16 cellular contexts compared by ENCODE assay signal in the genomic region with DNA sequence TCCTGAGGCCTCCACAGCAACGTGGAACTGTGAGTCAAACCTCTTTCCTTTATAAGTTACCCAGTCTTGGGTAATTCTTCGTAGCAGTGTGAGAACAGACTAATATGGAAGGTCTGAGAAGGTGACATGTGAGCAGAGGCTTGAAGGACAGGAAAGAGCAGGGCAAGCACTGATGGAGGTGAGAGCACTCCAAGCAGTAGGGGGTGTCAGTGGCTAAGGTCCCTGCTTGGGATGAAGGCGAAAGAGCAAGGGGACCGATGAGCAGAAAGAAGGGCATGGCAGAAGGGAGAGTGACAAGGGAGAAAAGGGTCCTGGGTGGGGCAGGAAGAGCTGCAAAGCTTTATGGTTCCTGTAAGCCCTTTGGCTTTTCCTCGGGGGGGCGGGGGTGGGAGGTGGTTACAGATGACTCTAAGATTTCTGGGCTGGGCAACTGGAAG. TPM values are rescaled to one million over a fixed set of nuclear protein-coding genes. Genes with fewer than 3 reads are reported as not detected.
DNase-seq lines count a peak whose midpoint lies in the region; ATAC-seq lines count a peak whose summit lies in the region.
"Had no signal": no experiment of that assay in that cellular context is flagged by ENCODE, and none has a peak within 500 bp of the region (broad histone marks: within the 10 kb centered on the region; RNA-seq: fewer than 3 reads in every experiment).

No MANE protein-coding gene starts in this region.

- ATAC-seq in activated naive CD8-positive, alpha-beta T cell treated with anti-CD3 and anti-CD28 coated beads, Interleukin-2, amount 50 U/mL, for 24 hours, result peak; percentile 37
- peak; percentile 20 for ATAC-seq in stimulated activated naive CD8-positive, alpha-beta T cell treated with anti-CD3 and anti-CD28 coated beads, Interleukin-15, Interleukin-2, amounts not matched to agents 100 U/mL and 50 U/mL, for 24 hours
- ATAC-seq in GM18858 (IDR thresholded peaks at IDR 0.05; ENCODE audit: unreplicated experiment), result no peak
- ATAC-seq: gastrocnemius medialis had no signal

- H3K4me1 Mint-ChIP-seq in activated CD4-positive, alpha-beta memory T cell treated with anti-CD3 and anti-CD28 coated beads for 36 hours (ENCODE audit: low read depth), result peaks cover 76% of the 10 kb centered on the region
- H3K4me1 Mint-ChIP-seq in activated naive CD8-positive, alpha-beta T cell treated with anti-CD3 and anti-CD28 coated beads, Interleukin-2, amount 50 U/mL, for 24 hours, result peaks cover 77% of the 10 kb centered on the region

- H3K27me3 Mint-ChIP-seq in activated CD4-positive, alpha-beta memory T cell treated with anti-CD3 and anti-CD28 coated beads for 36 hours, result no peaks in the 10 kb centered on the region
- no peaks in the 10 kb centered on the region for H3K27me3 Mint-ChIP-seq in activated naive CD8-positive, alpha-beta T cell treated with anti-CD3 and anti-CD28 coated beads, Interleukin-2, amount 50 U/mL, for 24 hours

- H3K9me3 Mint-ChIP-seq in activated CD4-positive, alpha-beta memory T cell treated with anti-CD3 and anti-CD28 coated beads for 36 hours, result no peaks in the 10 kb centered on the region
- H3K9me3 Mint-ChIP-seq in activated naive CD8-positive, alpha-beta T cell treated with anti-CD3 and anti-CD28 coated beads, Interleukin-2, amount 50 U/mL, for 24 hours, result no peaks in the 10 kb centered on the region

- peak overlapping the region; percentile 91 for H3K27ac Mint-ChIP-seq in activated CD4-positive, alpha-beta memory T cell treated with anti-CD3 and anti-CD28 coated beads for 36 hours
- H3K27ac Mint-ChIP-seq in activated naive CD8-positive, alpha-beta T cell treated with anti-CD3 and anti-CD28 coated beads, Interleukin-2, amount 50 U/mL, for 24 hours, result peak overlapping the region; percentile 87

- peak overlapping the region; percentile 56 for H3K4me3 Mint-ChIP-seq in activated CD4-positive, alpha-beta memory T cell treated with anti-CD3 and anti-CD28 coated beads for 36 hours
- peak overlapping the region; percentile 57 for H3K4me3 Mint-ChIP-seq in activated naive CD8-positive, alpha-beta T cell treated with anti-CD3 and anti-CD28 coated beads, Interleukin-2, amount 50 U/mL, for 24 hours

- CTCF ChIA-PET in activated CD4-positive, alpha-beta memory T cell treated with anti-CD3 and anti-CD28 coated beads for 36 hours (lab: Charles Lee), result interaction anchor here (1.2 kb wide), 1 partner anchor 8 kb away, joined by 5 read pairs; no protein-coding TSS in a partner anchor

- peak; percentile 71 for DNase-seq in activated effector memory CD4-positive, alpha-beta T cell treated with anti-CD3 and anti-CD28 coated beads, Interleukin-2, amount 50 U/mL, for 16 hours
- no peak for DNase-seq in activated effector memory CD4-positive, alpha-beta T cell treated with Interleukin-2 at 50 U/mL for 16 hours
- DNase-seq in activated CD4-positive, alpha-beta memory T cell treated with anti-CD3 and anti-CD28 coated beads for 36 hours, result peak; percentile 51
- DNase-seq in activated naive CD8-positive, alpha-beta T cell treated with anti-CD3 and anti-CD28 coated beads, Interleukin-2, amount 50 U/mL, for 24 hours, result peak; percentile 19
- no peak for DNase-seq in stimulated activated naive CD8-positive, alpha-beta T cell treated with anti-CD3 and anti-CD28 coated beads, Interleukin-15, Interleukin-2, amounts not matched to agents 100 U/mL and 50 U/mL, for 24 hours
- DNase-seq in NCI-H1105 treated with DMSO at 0.1 percent for 48 hours (lab: John Stamatoyannopoulos, UW) (no peak), NCI-H2107 treated with DMSO at 0.1 percent for 48 hours (lab: John Stamatoyannopoulos, UW; ENCODE audit: unreplicated experiment) (no peak)
- DNase-seq: adrenal gland, cerebellar nuclear complex, gastrocnemius medialis, NCI-H1930, NCI-H526, retina, SW 1271 had no signal

- POLR2A ChIA-PET in activated CD4-positive, alpha-beta memory T cell treated with anti-CD3 and anti-CD28 coated beads for 36 hours (lab: Charles Lee), result interaction anchor here (1.2 kb wide), 1 partner anchor 11 kb away, joined by 3 read pairs; no protein-coding TSS in a partner anchor

- intact Hi-C loops in activated CD4-positive, alpha-beta memory T cell treated with anti-CD3 and anti-CD28 coated beads for 36 hours (cut with micrococcal nuclease), result loop anchor here (1.0 to 10.0 kb wide), 15 partner anchors 10 to 1363 kb away; a partner anchor contains a TSS

- H3K36me3 Mint-ChIP-seq in activated CD4-positive, alpha-beta memory T cell treated with anti-CD3 and anti-CD28 coated beads for 36 hours, result peaks cover 4% of the 10 kb centered on the region
- H3K36me3 Mint-ChIP-seq in activated naive CD8-positive, alpha-beta T cell treated with anti-CD3 and anti-CD28 coated beads, Interleukin-2, amount 50 U/mL, for 24 hours (ENCODE audit: low read depth), result no peaks in the 10 kb centered on the region

RNA-seq across cellular contexts. Expression of a gene that starts 3.5 kb away (rescaled TPM):
- 10 to 100 TPM; 36.7 to 37.6 TPM for total RNA-seq in activated CD4-positive, alpha-beta memory T cell treated with anti-CD3 and anti-CD28 coated beads for 36 hours

RNA-seq across cellular contexts. Expression of a gene that starts 31.9 kb away (rescaled TPM):
- total RNA-seq in activated CD4-positive, alpha-beta memory T cell treated with anti-CD3 and anti-CD28 coated beads for 36 hours, result 1 to 10 TPM; 1.2 to 1.3 TPM
- total RNA-seq: LHCN-M2 had no signal

Comparison
In these comparisons a context has a peak if more than half of its experiments do, and no peak if none do; other contexts are left out.
1. DNase-seq: peak in activated effector memory CD4-positive, alpha-beta T cell treated with anti-CD3 and anti-CD28 coated beads, Interleukin-2, amount 50 U/mL, for 16 hours (single experiment), activated CD4-positive, alpha-beta memory T cell treated with anti-CD3 and anti-CD28 coated beads for 36 hours (single experiment) and activated naive CD8-positive, alpha-beta T cell treated with anti-CD3 and anti-CD28 coated beads, Interleukin-2, amount 50 U/mL, for 24 hours (single experiment); none in activated effector memory CD4-positive, alpha-beta T cell treated with Interleukin-2 at 50 U/mL for 16 hours (single experiment), stimulated activated naive CD8-positive, alpha-beta T cell treated with anti-CD3 and anti-CD28 coated beads, Interleukin-15, Interleukin-2, amounts not matched to agents 100 U/mL and 50 U/mL, for 24 hours (single experiment), NCI-H1105 treated with DMSO at 0.1 percent for 48 hours (single experiment) and NCI-H2107 treated with DMSO at 0.1 percent for 48 hours (single experiment).